Comparison of ENCODE assay signal across 8 cellular contexts in genomic region chr3:42600111-42600957, GRCh38. TPM values are rescaled to one million over a fixed set of nuclear protein-coding genes. Genes with fewer than 3 reads are reported as not detected.
DNase-seq lines count a peak whose midpoint lies in the region; ATAC-seq lines count a peak whose summit lies in the region.

Gene NKTR (plus strand): TSS chr3:42600686. CDS start chr3:42601007, 321 bp downstream.

- peak; percentile 76 for ATAC-seq in GM19372 (IDR thresholded peaks at IDR 0.05; ENCODE audit: low read depth, unreplicated experiment)
- ATAC-seq in HG03558 (IDR thresholded peaks at IDR 0.05; ENCODE audit: extremely low read depth, unreplicated experiment): peak; percentile 78
- ATAC-seq in left lobe of liver: peak; percentile 91

- intact Hi-C loops in dendritic cell treated with granulocyte-macrophage colony-stimulating factor and Interleukin-4, amounts not matched to agents 40 ng/mL and 50 ng/mL, for 4 days (cut with micrococcal nuclease): loop anchor here (1.0 to 5.0 kb wide), 4 partner anchors 10 to 638 kb away; partner anchors contain the start of genes SS18L2 and ULK4

- H3K27ac Mint-ChIP-seq in dendritic cell treated with granulocyte-macrophage colony-stimulating factor and Interleukin-4, amounts not matched to agents 40 ng/mL and 50 ng/mL, for 4 days: peak within 1 kb of the TSS; percentile 99

- peaks cover 57% of the 10 kb centered on the region for H3K36me3 Mint-ChIP-seq in dendritic cell treated with granulocyte-macrophage colony-stimulating factor and Interleukin-4, amounts not matched to agents 40 ng/mL and 50 ng/mL, for 4 days (ENCODE audit: low read depth)

- no peaks in the 10 kb centered on the region for H3K9me3 Mint-ChIP-seq in dendritic cell treated with granulocyte-macrophage colony-stimulating factor and Interleukin-4, amounts not matched to agents 40 ng/mL and 50 ng/mL, for 4 days

- peaks cover 22% of the 10 kb centered on the region for H3K4me1 Mint-ChIP-seq in dendritic cell treated with granulocyte-macrophage colony-stimulating factor and Interleukin-4, amounts not matched to agents 40 ng/mL and 50 ng/mL, for 4 days (ENCODE audit: low read depth)

- H3K27me3 Mint-ChIP-seq in dendritic cell treated with granulocyte-macrophage colony-stimulating factor and Interleukin-4, amounts not matched to agents 40 ng/mL and 50 ng/mL, for 4 days: no peaks in the 10 kb centered on the region

- DNase-seq in C1 segment of cervical spinal cord (lab: John Stamatoyannopoulos, UW): peak; percentile 62 to 99 (median 91)
- peak; percentile 89 for DNase-seq in NCI-H748 treated with DMSO at 0.1 percent for 48 hours (lab: John Stamatoyannopoulos, UW)
- DNase-seq in activated CD4-positive, alpha-beta T cell treated with anti-CD3 and anti-CD28 coated beads, Interleukin-2, amount 50 U/mL, for 24 hours (ENCODE audit: low read depth in 1 of 2, low spot score in 1 of 2): peak; percentile 99
- peak; percentile 99 for DNase-seq in left lobe of liver (ENCODE audit: low spot score)
- DNase-seq in stimulated activated CD4-positive, alpha-beta T cell treated with anti-CD3 and anti-CD28 coated beads, Interleukin-2, amount 100 ng/mL, for 4 hours (ENCODE audit: low read depth): peak; percentile 100

- H3K4me3 Mint-ChIP-seq in dendritic cell treated with granulocyte-macrophage colony-stimulating factor and Interleukin-4, amounts not matched to agents 40 ng/mL and 50 ng/mL, for 4 days: peak within 1 kb of the TSS; percentile 89

RNA-seq across cellular contexts. Expression of gene NKTR, which starts in this region (rescaled TPM):
- 29.2 TPM for total RNA-seq in left lobe of liver

Comparison
In these comparisons a context has a peak if more than half of its experiments do, and no peak if none do; other contexts are left out.
1. Peak in every context shown above with its lines: DNase-seq and ATAC-seq.